1 cellular context compared by ENCODE assay signal in the genomic region with DNA sequence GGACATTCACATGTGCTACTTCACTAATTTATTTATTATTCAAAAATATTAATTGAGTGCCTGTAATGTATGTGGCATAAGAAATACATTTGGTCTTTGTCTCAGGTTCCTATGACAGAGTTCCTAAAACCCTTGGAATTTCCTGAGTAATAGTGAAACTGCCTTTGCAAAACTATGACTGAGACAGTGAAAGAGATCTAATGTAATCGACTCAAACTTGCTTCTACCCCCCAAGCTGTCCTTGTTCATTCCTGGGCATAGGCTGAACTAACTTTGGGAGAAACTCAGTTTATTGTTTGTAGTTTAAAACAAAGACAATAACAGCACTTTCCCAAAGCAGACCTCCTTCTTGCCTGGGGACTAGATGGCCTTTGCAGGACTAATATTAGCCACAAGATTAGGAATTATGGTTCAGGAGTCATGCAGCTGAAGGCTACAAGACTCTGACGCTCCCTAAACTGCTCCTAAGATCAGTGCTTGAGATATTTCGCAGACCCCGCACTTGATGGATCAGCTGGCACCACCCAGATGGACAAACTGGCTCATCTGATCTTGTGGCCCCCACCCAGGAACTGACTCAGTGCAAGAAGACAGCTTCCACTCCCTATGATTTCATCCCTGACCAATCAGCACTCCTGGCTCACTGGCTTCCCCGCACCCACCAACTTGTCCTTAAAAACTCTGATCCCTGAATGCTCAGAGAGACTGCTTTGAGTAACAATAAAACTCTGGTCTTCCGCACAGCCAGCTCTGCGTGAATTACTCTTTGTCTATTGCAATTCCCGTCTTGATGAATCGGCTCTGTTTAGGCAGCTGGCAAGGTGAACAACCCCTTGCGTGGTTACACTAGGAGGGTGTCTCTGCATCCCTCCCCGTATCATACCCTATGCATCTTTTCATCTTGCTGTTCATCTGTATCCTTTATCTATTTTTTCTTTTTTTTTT.
TF ChIP-seq lines count a peak whose summit lies in the region.

No MANE protein-coding gene starts in this region.

TF ChIP-seq in K562, 482 proteins besides CTCF, POLR2A, EP300 and RAD21 (continued from another document):
- TF ChIP-seq, protein P1, sequence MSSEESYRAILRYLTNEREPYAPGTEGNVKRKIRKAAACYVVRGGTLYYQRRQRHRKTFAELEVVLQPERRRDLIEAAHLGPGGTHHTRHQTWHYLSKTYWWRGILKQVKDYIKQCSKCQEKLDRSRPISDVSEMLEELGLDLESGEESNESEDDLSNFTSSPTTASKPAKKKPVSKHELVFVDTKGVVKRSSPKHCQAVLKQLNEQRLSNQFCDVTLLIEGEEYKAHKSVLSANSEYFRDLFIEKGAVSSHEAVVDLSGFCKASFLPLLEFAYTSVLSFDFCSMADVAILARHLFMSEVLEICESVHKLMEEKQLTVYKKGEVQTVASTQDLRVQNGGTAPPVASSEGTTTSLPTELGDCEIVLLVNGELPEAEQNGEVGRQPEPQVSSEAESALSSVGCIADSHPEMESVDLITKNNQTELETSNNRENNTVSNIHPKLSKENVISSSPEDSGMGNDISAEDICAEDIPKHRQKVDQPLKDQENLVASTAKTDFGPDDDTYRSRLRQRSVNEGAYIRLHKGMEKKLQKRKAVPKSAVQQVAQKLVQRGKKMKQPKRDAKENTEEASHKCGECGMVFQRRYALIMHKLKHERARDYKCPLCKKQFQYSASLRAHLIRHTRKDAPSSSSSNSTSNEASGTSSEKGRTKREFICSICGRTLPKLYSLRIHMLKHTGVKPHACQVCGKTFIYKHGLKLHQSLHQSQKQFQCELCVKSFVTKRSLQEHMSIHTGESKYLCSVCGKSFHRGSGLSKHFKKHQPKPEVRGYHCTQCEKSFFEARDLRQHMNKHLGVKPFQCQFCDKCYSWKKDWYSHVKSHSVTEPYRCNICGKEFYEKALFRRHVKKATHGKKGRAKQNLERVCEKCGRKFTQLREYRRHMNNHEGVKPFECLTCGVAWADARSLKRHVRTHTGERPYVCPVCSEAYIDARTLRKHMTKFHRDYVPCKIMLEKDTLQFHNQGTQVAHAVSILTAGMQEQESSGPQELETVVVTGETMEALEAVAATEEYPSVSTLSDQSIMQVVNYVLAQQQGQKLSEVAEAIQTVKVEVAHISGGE (CRISPR knock-in tag; IDR thresholded peaks at IDR 0.05), result 0 out of 6 replicates have a peak, but pooled peaks of 1 of the 3 experiments have one; percentile 18
